14 cellular contexts compared by ENCODE assay signal in the genomic region with DNA sequence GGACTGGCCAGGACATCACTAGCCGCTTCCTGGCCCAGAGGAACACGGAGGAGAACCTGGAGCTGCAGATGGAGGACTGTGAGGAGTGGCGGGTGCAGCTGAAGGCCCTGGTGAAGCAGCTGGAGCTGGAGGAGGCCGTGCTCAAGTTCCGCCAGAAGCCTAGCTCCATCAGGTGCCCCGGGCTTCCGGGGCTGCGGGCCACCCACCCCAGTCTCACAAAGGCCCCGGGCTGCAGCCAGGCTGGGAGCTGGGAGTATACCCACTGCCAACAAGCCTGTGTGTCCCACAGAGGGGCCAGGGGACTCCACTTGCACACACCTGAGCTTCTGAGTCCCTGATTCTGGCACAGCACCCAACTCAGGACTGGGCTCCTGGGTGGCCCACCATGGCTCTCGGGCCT. TPM values are rescaled to one million over a fixed set of nuclear protein-coding genes. Genes with fewer than 3 reads are reported as not detected.
DNase-seq lines count a peak whose midpoint lies in the region; ATAC-seq and TF ChIP-seq lines count a peak whose summit lies in the region.
"Had no signal": no experiment of that assay in that cellular context is flagged by ENCODE, and none has a peak within 500 bp of the region (broad histone marks: within the 10 kb centered on the region; RNA-seq: fewer than 3 reads in every experiment).

No MANE protein-coding gene starts in this region.

- peaks cover 0 to 47% of the 10 kb centered on the region in 2 donors for H3K4me1 ChIP-seq in right atrium auricular region
- peaks cover 0 to 15% (median 0%) of the 10 kb centered on the region in 4 donors for H3K4me1 ChIP-seq in right lobe of liver

- H3K36me3 Mint-ChIP-seq in activated B cell treated with CpG ODN at 0.5 μM for 24 hours (ENCODE audit: low read depth) = peaks cover 19% of the 10 kb centered on the region

- TF ChIP-seq CTCF in right atrium auricular region (IDR thresholded peaks at IDR 0.05) (no peak), activated B cell treated with CpG ODN at 0.5 μM for 24 hours (IDR thresholded peaks at IDR 0.05) (no peak), right lobe of liver (IDR thresholded peaks at IDR 0.05) (no peak)

- no peaks in the 10 kb centered on the region for H3K27me3 Mint-ChIP-seq in activated B cell treated with CpG ODN at 0.5 μM for 24 hours

- no peak overlapping the region for H3K27ac ChIP-seq in right atrium auricular region
- no peak overlapping the region for H3K27ac ChIP-seq in right lobe of liver

- TF ChIP-seq POLR2A in right lobe of liver (IDR thresholded peaks at IDR 0.05) = no peak

- WGBS in right lobe of liver (ENCODE audit: insufficient coverage, low coverage, low lambda C conversion rate, missing lambda C conversion rate) = 100% methylated on average over 1 of the region's 10 CpGs

- H3K27me3 ChIP-seq in right atrium auricular region (no peaks in the 10 kb centered on the region), right lobe of liver (no peaks in the 10 kb centered on the region)

- H3K36me3 ChIP-seq in right atrium auricular region (peaks cover 4% of the 10 kb centered on the region), right lobe of liver (peaks cover 0 to 2% (median 0%) of the 10 kb centered on the region in 4 donors)

- DNase-seq in left ventricle myocardium superior (peak; percentile 28), right atrium auricular region (ENCODE audit: low spot score) (no peak), activated B cell treated with CpG ODN at 0.5 μM for 24 hours (no peak), right lobe of liver (peak in 2 of 3 donors; percentile 42 to 45), HuH-7.5 (ENCODE audit: low spot score) (no peak), SW480 (ENCODE audit: low spot score) (no peak), amniotic stem cell (lab: John Stamatoyannopoulos, UW) (no peak)
- DNase-seq: activated effector memory CD4-positive, alpha-beta T cell treated with Interleukin-2 at 50 U/mL for 16 hours; C1 segment of cervical spinal cord; NCI-H1048; NCI-H748 treated with DMSO at 0.1 percent for 48 hours; T1000 had no signal

- no peak for ATAC-seq in left ventricle myocardium superior
- ATAC-seq in activated B cell treated with CpG ODN at 0.5 μM for 24 hours (ENCODE audit: low read depth) = no peak
- ATAC-seq in right lobe of liver = no peak
- ATAC-seq in HG03135 (IDR thresholded peaks at IDR 0.05; ENCODE audit: unreplicated experiment) = no peak

- H3K27ac Mint-ChIP-seq in activated B cell treated with CpG ODN at 0.5 μM for 24 hours = no peak overlapping the region

- intact Hi-C loops in left ventricle myocardium superior (cut with micrococcal nuclease) = no loop called here
- intact Hi-C loops in activated B cell treated with CpG ODN at 0.5 μM for 24 hours (cut with micrococcal nuclease) = loop anchor here (2.0 to 5.0 kb wide), 3 partner anchors 37 to 186 kb away; a partner anchor contains a TSS
- intact Hi-C loops in right lobe of liver (cut with DNase I) = no loop called here

- H3K9me3 ChIP-seq in right atrium auricular region = no peaks in the 10 kb centered on the region
- no peaks in the 10 kb centered on the region for H3K9me3 ChIP-seq in right lobe of liver

- peak overlapping the region; percentile 88 for H3K4me3 Mint-ChIP-seq in activated B cell treated with CpG ODN at 0.5 μM for 24 hours

- POLR2A ChIA-PET in activated B cell treated with CpG ODN at 0.5 μM for 24 hours (lab: Charles Lee) = interaction anchor here (0.6 to 2.0 kb wide), 3 partner anchors 8 to 334 kb away, joined by 4 to 11 read pairs (median 4); a partner anchor contains a TSS

- H3K9me3 Mint-ChIP-seq in activated B cell treated with CpG ODN at 0.5 μM for 24 hours = no peaks in the 10 kb centered on the region

- CTCF ChIA-PET in activated B cell treated with CpG ODN at 0.5 μM for 24 hours (lab: Charles Lee) = interaction anchor here (4.0 kb wide), 1 partner anchor 36 kb away, joined by 17 read pairs; a partner anchor contains a TSS

- H3K4me3 ChIP-seq in right atrium auricular region (no peak overlapping the region), right lobe of liver (no peak overlapping the region)
- H3K4me3 ChIP-seq: lung had no signal

- H3K4me1 Mint-ChIP-seq in activated B cell treated with CpG ODN at 0.5 μM for 24 hours = peaks cover 38% of the 10 kb centered on the region

RNA-seq across cellular contexts. Expression of a gene that starts 1.7 kb away (rescaled TPM):
- total RNA-seq in left ventricle myocardium superior = 73.0 TPM
- total RNA-seq in right atrium auricular region = 10 to 100 TPM; 48.4 to 61.7 TPM
- 70.1 and 75.0 TPM in 2 replicates for total RNA-seq in activated B cell treated with CpG ODN at 0.5 μM for 24 hours
- total RNA-seq in right lobe of liver = 10 to 100 TPM in 4 of 6 experiments, 1 to 10 TPM in 2; 8.0 to 14.8 (median 12.4) TPM

RNA-seq across cellular contexts. Expression of a gene that starts 9.9 kb away (rescaled TPM):
- total RNA-seq in left ventricle myocardium superior (2.2 TPM), right atrium auricular region (1 to 10 TPM; 2.3 to 2.5 TPM), activated B cell treated with CpG ODN at 0.5 μM for 24 hours (not detected in 2 replicates), right lobe of liver (1 to 10 TPM in 2 of 6 experiments, under 1 TPM in 3, not detected in 1; 0.43 to 1.2 (median 0.74) TPM)

RNA-seq across cellular contexts. Expression of a gene that starts 14.9 kb away (rescaled TPM):
- total RNA-seq in left ventricle myocardium superior = 74.2 TPM
- 100 to 1,000 TPM; 123 to 148 TPM for total RNA-seq in right atrium auricular region
- total RNA-seq in activated B cell treated with CpG ODN at 0.5 μM for 24 hours = 34.9 and 35.8 TPM in 2 replicates
- 100 to 1,000 TPM in 1 of 6 experiments, 10 to 100 TPM in 5; 46.5 to 105 (median 56.7) TPM for total RNA-seq in right lobe of liver

RNA-seq across cellular contexts. Expression of a gene that starts 36.2 kb away (rescaled TPM):
- total RNA-seq in left ventricle myocardium superior = 9.1 TPM
- 1 to 10 TPM; 2.7 to 3.0 TPM for total RNA-seq in right atrium auricular region
- 1.0 and 1.6 TPM in 2 replicates for total RNA-seq in activated B cell treated with CpG ODN at 0.5 μM for 24 hours
- total RNA-seq in right lobe of liver = 1 to 10 TPM; 1.7 to 2.8 (median 2.6) TPM

RNA-seq across cellular contexts. Expression of a gene that starts 41.7 kb away (rescaled TPM):
- total RNA-seq in left ventricle myocardium superior (0.59 TPM), right atrium auricular region (1 to 10 TPM in 1 of 2 donors, under 1 TPM in 1; 0.63 to 1.4 TPM), activated B cell treated with CpG ODN at 0.5 μM for 24 hours (not detected in 2 replicates), right lobe of liver (not detected)
- total RNA-seq: lung had no signal

Comparison
In these comparisons a context has a peak if more than half of its experiments do, and no peak if none do; other contexts are left out.
1. DNase-seq: peak in left ventricle myocardium superior (single experiment) and right lobe of liver (2 of 3); none in right atrium auricular region (single experiment), activated B cell treated with CpG ODN at 0.5 μM for 24 hours (single experiment), HuH-7.5 (single experiment), SW480 (single experiment) and amniotic stem cell (single experiment).